In genomic region chr1:24695202-24695974, GRCh38 we compare ENCODE assay signal across 1 cellular context.
TF ChIP-seq lines count a peak whose summit lies in the region.

No MANE protein-coding gene starts in this region.

TF ChIP-seq in K562, 482 proteins besides CTCF, POLR2A, EP300 and RAD21 (continued from another document and continues in another):
- TF ChIP-seq ZNF584 (CRISPR knock-in tag; IDR thresholded peaks at IDR 0.05; ENCODE audit: low read depth) (no peak), SETDB1 (IDR thresholded peaks at IDR 0.05; ENCODE audit: low read length) (no peak), CHAMP1 (IDR thresholded peaks at IDR 0.05) (no peak), ZBTB49 (CRISPR knock-in tag; IDR thresholded peaks at IDR 0.05; ENCODE audit: borderline replicate concordance) (no peak), PRDM10 (IDR thresholded peaks at IDR 0.05; ENCODE audit: partially characterized antibody) (peak; percentile 55), ZNF134 (CRISPR knock-in tag; conservative IDR thresholded peaks at IDR 0.05) (0 out of 2 replicates have a peak, but pooled peaks have one; percentile 55), ZNF77 (CRISPR knock-in tag; IDR thresholded peaks at IDR 0.05) (no peak), ZBTB2 (IDR thresholded peaks at IDR 0.05) (no peak), TAF15 (IDR thresholded peaks at IDR 0.05; ENCODE audit: low read depth, low read length) (no peak), U2AF1 (optimal IDR thresholded peaks at IDR 0.05; ENCODE audit: low read depth, low read length) (no peak), CREM (IDR thresholded peaks at IDR 0.05; ENCODE audit: low read depth) (peak; percentile 64), NFRKB (IDR thresholded peaks at IDR 0.05; ENCODE audit: low read depth) (no peak; the same call in 1 of the 2 replicates), ZNF512 (tag; IDR thresholded peaks at IDR 0.05) (no peak), HEY1 (CRISPR knock-in tag; IDR thresholded peaks at IDR 0.05; ENCODE audit: borderline replicate concordance) (no peak), RBM25 (IDR thresholded peaks at IDR 0.05; ENCODE audit: low read depth, low read length, severe bottlenecking) (peak; percentile 99), ZNF589 (CRISPR knock-in tag; IDR thresholded peaks at IDR 0.05; ENCODE audit: low read depth) (0 out of 2 replicates have a peak, but pooled peaks have one; percentile 64), ARNT (IDR thresholded peaks at IDR 0.05) (peak in 1 of 2 experiments; percentile 93; a peak in 1 of 4 replicates), GATAD2B (IDR thresholded peaks at IDR 0.05; ENCODE audit: borderline replicate concordance) (0 out of 2 replicates have a peak, but pooled peaks have one; percentile 22), HINFP (tag; conservative IDR thresholded peaks at IDR 0.05; ENCODE audit: low read depth) (no peak), PTBP1 (IDR thresholded peaks at IDR 0.05; ENCODE audit: low read depth, low read length) (no peak), ZNF780A (CRISPR knock-in tag; IDR thresholded peaks at IDR 0.05) (no peak), ETV6 (IDR thresholded peaks at IDR 0.05; ENCODE audit: borderline replicate concordance in 1 of 2, low read depth in 2 of 2, low read length in 1 of 2) (peak in 1 of 2 experiments; percentile 29; a peak in 1 of 4 replicates), ETV6 (CRISPR knock-in tag; IDR thresholded peaks at IDR 0.05; ENCODE audit: borderline replicate concordance) (no peak), XRCC3 (IDR thresholded peaks at IDR 0.05) (no peak), ATF6 (CRISPR knock-in tag; IDR thresholded peaks at IDR 0.05) (no peak), MNT (conservative IDR thresholded peaks at IDR 0.05) (0 out of 4 replicates have a peak, but pooled peaks of 1 of the 2 experiments have one; percentile 34), NR2C1 (IDR thresholded peaks at IDR 0.05) (no peak), NR2C1 (tag; IDR thresholded peaks at IDR 0.05) (no peak; the same call in 1 of the 2 replicates), ZNF143 (CRISPR knock-in tag; IDR thresholded peaks at IDR 0.05) (no peak), RNF219 (CRISPR knock-in tag; IDR thresholded peaks at IDR 0.05) (no peak), FIP1L1 (IDR thresholded peaks at IDR 0.05; ENCODE audit: low read depth, low read length, poor library complexity, severe bottlenecking) (no peak), ILK (tag; IDR thresholded peaks at IDR 0.05; ENCODE audit: borderline replicate concordance, low read depth) (no peak), SNRNP70 (optimal IDR thresholded peaks at IDR 0.05; ENCODE audit: low read depth, low read length) (no peak), ZNF644 (tag; IDR thresholded peaks at IDR 0.05; ENCODE audit: low read depth) (no peak), SP2 (IDR thresholded peaks at IDR 0.05; ENCODE audit: extremely low read depth, low read depth, low read length, poor library complexity, severe bottlenecking) (no peak), KDM1A (IDR thresholded peaks at IDR 0.05) (peak; percentile 87 to 91), PKNOX1 (IDR thresholded peaks at IDR 0.05) (no peak; the same call in 1 of the 2 replicates), ZNF778 (CRISPR knock-in tag; IDR thresholded peaks at IDR 0.05) (no peak), SUPT5H (IDR thresholded peaks at IDR 0.05) (no peak), LEF1 (IDR thresholded peaks at IDR 0.05) (no peak), MYBL2 (IDR thresholded peaks at IDR 0.05; ENCODE audit: low read depth) (no peak), MYBL2 (CRISPR knock-in tag; IDR thresholded peaks at IDR 0.05; ENCODE audit: borderline replicate concordance) (no peak), FOS (IDR thresholded peaks at IDR 0.05; ENCODE audit: extremely low read depth, insufficient read length) (no peak)
